ENCODE assay signal across 1 cellular context in genomic region chr4:7055111-7055989, GRCh38.
TF ChIP-seq lines count a peak whose summit lies in the region.

No MANE protein-coding gene starts in this region.

TF ChIP-seq in HepG2, 621 proteins besides CTCF, POLR2A, EP300 and RAD21:
- no peak for TF ChIP-seq ZNF343 (CRISPR knock-in tag; IDR thresholded peaks at IDR 0.05)
- TF ChIP-seq ZSCAN9 (CRISPR knock-in tag; IDR thresholded peaks at IDR 0.05; ENCODE audit: borderline replicate concordance): no peak
- no peak for TF ChIP-seq MED13 (CRISPR knock-in tag; IDR thresholded peaks at IDR 0.05)
- TF ChIP-seq SOX5 (CRISPR knock-in tag; IDR thresholded peaks at IDR 0.05; ENCODE audit: borderline replicate concordance): no peak
- TF ChIP-seq NFKBIZ (CRISPR knock-in tag; IDR thresholded peaks at IDR 0.05): no peak
- no peak for TF ChIP-seq ZBTB44 (CRISPR knock-in tag; IDR thresholded peaks at IDR 0.05)
- no peak for TF ChIP-seq ZNF784 (CRISPR knock-in tag; IDR thresholded peaks at IDR 0.05; ENCODE audit: borderline replicate concordance)
- TF ChIP-seq KDM5B (CRISPR knock-in tag; IDR thresholded peaks at IDR 0.05; ENCODE audit: borderline replicate concordance): no peak
- no peak for TF ChIP-seq ZSCAN21 (CRISPR knock-in tag; IDR thresholded peaks at IDR 0.05; ENCODE audit: borderline replicate concordance)
- no peak for TF ChIP-seq GTF3A (CRISPR knock-in tag; conservative IDR thresholded peaks at IDR 0.05)
- no peak for TF ChIP-seq SMAD9 (CRISPR knock-in tag; IDR thresholded peaks at IDR 0.05)
